8 cellular contexts compared by ENCODE assay signal in the genomic region with DNA sequence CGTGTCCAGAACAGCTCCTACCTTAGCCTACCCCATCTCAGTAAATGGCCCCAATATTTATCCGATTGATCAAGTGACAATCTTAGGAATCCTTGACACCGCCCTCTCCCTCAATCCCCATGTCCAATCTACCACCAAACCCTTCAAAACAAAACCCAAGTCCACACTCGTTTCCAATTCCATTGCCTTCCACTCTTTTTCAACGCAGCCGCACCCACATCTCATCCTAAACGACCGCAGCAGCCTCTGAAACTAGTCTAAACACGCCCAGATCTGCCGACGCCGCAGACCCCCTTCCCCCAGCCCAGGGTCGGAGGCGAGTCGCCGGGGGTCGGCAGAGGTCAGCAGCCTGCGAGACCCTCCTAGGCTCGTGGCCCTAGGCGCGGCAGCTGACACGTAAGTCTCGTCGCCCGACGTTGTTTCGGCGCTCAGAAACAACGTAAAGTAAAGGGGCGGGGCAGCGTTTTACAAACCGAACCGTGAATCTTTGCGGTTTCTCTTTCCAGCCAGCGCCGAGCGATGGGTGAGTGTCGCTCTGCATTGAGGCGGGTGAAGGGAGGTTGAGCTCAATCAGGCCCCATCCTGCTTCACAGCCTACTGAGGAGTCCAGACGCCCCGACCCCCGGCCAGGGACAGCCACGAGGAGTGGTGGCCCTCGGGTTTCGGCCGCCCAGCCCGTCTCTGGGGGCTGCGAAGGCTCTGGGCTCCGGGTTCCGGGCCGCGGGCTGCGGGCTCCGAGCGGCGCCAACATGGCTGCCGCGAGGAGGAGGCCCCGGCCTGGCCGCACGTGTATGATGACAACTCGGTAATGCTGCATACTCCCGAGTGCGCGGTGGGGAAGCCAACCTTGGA. TPM values are rescaled to one million over a fixed set of nuclear protein-coding genes. Genes with fewer than 3 reads are reported as not detected.
A peak's percentile ranks its signal among the peaks of the same experiment; 100 is the strongest.
DNase-seq lines count a peak whose midpoint lies in the region; TF ChIP-seq lines count a peak whose summit lies in the region.

TSS of gene RPS8 (plus strand) at position 463 of the 852 bp plus-strand sequence. CDS start at position 520, 57 bp downstream.

- CTCF ChIA-PET in SK-N-SH (lab: Yijun Ruan, JAX), result interaction anchor here (1.0 to 2.7 kb wide), 10 partner anchors 9 to 59 kb away, joined by 3 to 16 read pairs (median 4); partner anchors contain the start of genes BTBD19, PLK3 and RNU5D-1

- H4K20me1 ChIP-seq in SK-N-SH (ENCODE audit: insufficient read depth), result peaks cover 41% of the 10 kb centered on the region

- no peaks in the 10 kb centered on the region for H3K27me3 ChIP-seq in GM06990 (replicated peaks; ENCODE audit: control insufficient read depth, insufficient read depth, low read length)
- no peaks in the 10 kb centered on the region for H3K27me3 ChIP-seq in SK-N-SH (ENCODE audit: insufficient read depth)
- H3K27me3 ChIP-seq in suprapubic skin, result no peaks in the 10 kb centered on the region

- no peak for TF ChIP-seq CTCF in GM06990 (IDR thresholded peaks at IDR 0.05; ENCODE audit: insufficient read depth, low read length, poor library complexity, severe bottlenecking)
- TF ChIP-seq CTCF in HFFc6 (IDR thresholded peaks at IDR 0.05), result no peak
- no peak for TF ChIP-seq CTCF in NB4 (IDR thresholded peaks at IDR 0.05; ENCODE audit: low read depth, low read length)
- TF ChIP-seq CTCF in SK-N-SH (IDR thresholded peaks at IDR 0.05), result no peak
- no peak for TF ChIP-seq CTCF in suprapubic skin (IDR thresholded peaks at IDR 0.05)

- peak; percentile 97 for TF ChIP-seq POLR2A in NB4 (IDR thresholded peaks at IDR 0.05; ENCODE audit: extremely low read depth, insufficient read length)
- TF ChIP-seq POLR2A in suprapubic skin (IDR thresholded peaks at IDR 0.05), result peak in 1 of 2 donors; percentile 95

- peak within 1 kb of the TSS; percentile 98 for H3K4me2 ChIP-seq in SK-N-SH

- H3K79me2 ChIP-seq in SK-N-SH (ENCODE audit: insufficient read depth), result peaks cover 56% of the 10 kb centered on the region

- no peak; a peak in 1 of 4 replicates for TF ChIP-seq EP300 in SK-N-SH (IDR thresholded peaks at IDR 0.05; ENCODE audit: borderline replicate concordance in 1 of 2, low read depth in 1 of 2, low read length in 1 of 2)
- no peak for TF ChIP-seq EP300 in suprapubic skin (IDR thresholded peaks at IDR 0.05)

- peak within 1 kb of the TSS; percentile 92 for H3K4me3 ChIP-seq in GM06990 (replicated peaks; ENCODE audit: low read depth, low read length)
- peak within 1 kb of the TSS; percentile 69 for H3K4me3 ChIP-seq in NB4 (ENCODE audit: low read depth, low read length)
- H3K4me3 ChIP-seq in SK-N-SH (ENCODE audit: low read depth in 2 of 2, low read length in 1 of 2), result peak within 1 kb of the TSS; percentile 54 to 79
- peak within 1 kb of the TSS; percentile 73 for H3K4me3 ChIP-seq in suprapubic skin

- peaks cover 9% of the 10 kb centered on the region for H3K27me3 Mint-ChIP-seq in HFFc6 (ENCODE audit: insufficient read depth)

- peaks cover 34% of the 10 kb centered on the region for H3K4me1 Mint-ChIP-seq in HFFc6 (ENCODE audit: low read depth)

- H3K27ac Mint-ChIP-seq in HFFc6, result peak within 1 kb of the TSS; percentile 97

- peak within 1 kb of the TSS; percentile 93 for H3K4me3 Mint-ChIP-seq in HFFc6

- peak within 1 kb of the TSS; percentile 93 for H3K9ac ChIP-seq in SK-N-SH

- H3K27ac ChIP-seq in SK-N-SH (ENCODE audit: low read depth in 2 of 2, low read length in 1 of 2) (peak within 1 kb of the TSS; percentile 84 to 87), suprapubic skin (peak within 1 kb of the TSS; percentile 98)

- H3F3A ChIP-seq in SK-N-SH (replicated peaks; ENCODE audit: insufficient read depth), result peaks cover 51% of the 10 kb centered on the region

- H3K36me3 Mint-ChIP-seq in HFFc6 (ENCODE audit: low read depth), result peaks cover 44% of the 10 kb centered on the region

- DNase-seq in GM06990 (ENCODE audit: extremely low read depth, insufficient read length), result peak; percentile 86
- DNase-seq in HFFc6, result peak; percentile 87
- peak; percentile 95 for DNase-seq in NB4 (ENCODE audit: low read depth)
- DNase-seq in SK-N-SH, result peak; percentile 90
- peak; percentile 90 for DNase-seq in activated naive CD4-positive, alpha-beta T cell treated with anti-CD3 and anti-CD28 coated beads, Interleukin-2, amount 50 U/mL, for 16 hours
- peak; percentile 70 for DNase-seq in glomerular endothelial cell (ENCODE audit: extremely low read depth, low read depth, low spot score)
- peak; percentile 86 for DNase-seq in occipital lobe (lab: John Stamatoyannopoulos, UW)
- peak; percentile 94 to 95 for DNase-seq in suprapubic skin (ENCODE audit: low spot score in 2 of 2)

- H3K9me3 ChIP-seq in SK-N-SH, result no peaks in the 10 kb centered on the region
- no peaks in the 10 kb centered on the region for H3K9me3 ChIP-seq in suprapubic skin

- WGBS in SK-N-SH (ENCODE audit: low lambda C conversion rate), result 0% methylated on average over 42 of the region's 65 CpGs
- WGBS in suprapubic skin, result under 1% methylated on average over 60 of the region's 65 CpGs

- no peaks in the 10 kb centered on the region for H3K9me3 Mint-ChIP-seq in HFFc6

- H2AFZ ChIP-seq in SK-N-SH (ENCODE audit: low read depth), result peak within 1 kb of the TSS; percentile 86

- H3K9me2 ChIP-seq in SK-N-SH, result no peaks in the 10 kb centered on the region

- peaks cover 14 to 16% of the 10 kb centered on the region in 2 experiments; a peak in 3 of 4 replicates for H3K4me1 ChIP-seq in SK-N-SH (ENCODE audit: control insufficient read depth in 1 of 2, insufficient read depth in 2 of 2, low read depth in 1 of 2, low read length in 1 of 2)
- peaks cover 33% of the 10 kb centered on the region for H3K4me1 ChIP-seq in suprapubic skin

- H3K36me3 ChIP-seq in GM06990 (ENCODE audit: control insufficient read depth, insufficient read depth, low read length), result peaks cover 22% of the 10 kb centered on the region
- H3K36me3 ChIP-seq in SK-N-SH (replicated peaks in 1 of 2; ENCODE audit: control insufficient read depth in 1 of 2, insufficient read depth in 2 of 2, low read length in 1 of 2), result peaks cover 22 to 43% of the 10 kb centered on the region in 2 experiments
- peaks cover 30% of the 10 kb centered on the region for H3K36me3 ChIP-seq in suprapubic skin

- TF ChIP-seq RAD21 in SK-N-SH (IDR thresholded peaks at IDR 0.05; ENCODE audit: low read length), result no peak

- POLR2A ChIA-PET in SK-N-SH (lab: Yijun Ruan, JAX), result interaction anchor here (0.6 to 2.5 kb wide), 25 partner anchors 9 to 565 kb away, joined by 3 to 22 read pairs (median 5); partner anchors contain the start of genes ARMH1, BEST4, BTBD19 and EIF2B3

TF ChIP-seq in SK-N-SH, 30 proteins besides CTCF, POLR2A, EP300 and RAD21 (continues in another document):
- TF ChIP-seq FOSL2 (IDR thresholded peaks at IDR 0.05; ENCODE audit: borderline replicate concordance, low read depth) (no peak), USF1 (IDR thresholded peaks at IDR 0.05; ENCODE audit: borderline replicate concordance, low read depth) (peak; percentile 28; the same call in 1 of the 2 replicates), CHD2 (IDR thresholded peaks at IDR 0.05; ENCODE audit: low read length, partially characterized antibody) (peak; percentile 91), SMC3 (IDR thresholded peaks at IDR 0.05; ENCODE audit: low read depth, low read length) (no peak), JUND (IDR thresholded peaks at IDR 0.05) (no peak), RFX5 (IDR thresholded peaks at IDR 0.05; ENCODE audit: low read length) (no peak), TEAD4 (IDR thresholded peaks at IDR 0.05; ENCODE audit: borderline replicate concordance, insufficient read depth) (no peak), REST (IDR thresholded peaks at IDR 0.05; ENCODE audit: low read depth, low read length) (0 out of 2 replicates have a peak, but pooled peaks have one; percentile 29), RCOR1 (IDR thresholded peaks at IDR 0.05; ENCODE audit: low read length) (no peak)
- TF ChIP-seq, protein P1, sequence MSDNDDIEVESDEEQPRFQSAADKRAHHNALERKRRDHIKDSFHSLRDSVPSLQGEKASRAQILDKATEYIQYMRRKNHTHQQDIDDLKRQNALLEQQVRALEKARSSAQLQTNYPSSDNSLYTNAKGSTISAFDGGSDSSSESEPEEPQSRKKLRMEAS (IDR thresholded peaks at IDR 0.05; ENCODE audit: low read depth), result peak; percentile 82

RNA-seq across cellular contexts. Expression of gene RPS8, which starts in this region (rescaled TPM):
- 1,000 to 10,000 TPM; 1,518 to 1,745 (median 1,633) TPM for total RNA-seq in HFFc6 (2021; fragmentation: NEBNext Ultra II Directional; extraction: Animal tissue kit (Norgen Biotek cat#: 25700))
- 3,303 and 3,363 TPM in 2 replicates for polyA plus RNA-seq in SK-N-SH (2012; rRNA removed)
- 3,525 and 3,641 TPM in 2 replicates for polyA plus RNA-seq in SK-N-SH (2012; cell fraction: cytosol; rRNA removed)
- polyA plus RNA-seq in SK-N-SH (2012; cell fraction: nucleus; rRNA removed), result 887 and 945 TPM in 2 replicates
- total RNA-seq in glomerular endothelial cell, result 1,433 and 2,325 TPM in 2 replicates
- total RNA-seq in occipital lobe, result 1,634 TPM
- 1,000 to 10,000 TPM; 1,858 to 3,271 (median 2,807) TPM for total RNA-seq in suprapubic skin

Comparison
In these comparisons a context has a peak if more than half of its experiments do, and no peak if none do; other contexts are left out.
1. Peak in every context shown above with its lines: DNase-seq, H3K4me3 ChIP-seq and H3K27ac ChIP-seq.